27 cellular contexts compared by ENCODE assay signal in genomic region chrX:34619920-34620319, GRCh38. TPM values are rescaled to one million over a fixed set of nuclear protein-coding genes. Genes with fewer than 3 reads are reported as not detected.
"Had no signal": no experiment of that assay in that cellular context is flagged by ENCODE, and none has a peak within 500 bp of the region (broad histone marks: within the 10 kb centered on the region; RNA-seq: fewer than 3 reads in every experiment).

No MANE protein-coding gene starts in this region.

- H3K9ac ChIP-seq: neural progenitor cell had no signal

- H3K27ac ChIP-seq: hepatocyte, lower lobe of right lung, neural progenitor cell, neutrophil, ovary, right atrium auricular region, right lobe of liver, tibial nerve, uterus had no signal

- H3K79me2 ChIP-seq: hepatocyte had no signal

- H3K4me3 Mint-ChIP-seq: naive thymus-derived CD8-positive, alpha-beta T cell; nephron; neural progenitor cell; stimulated activated memory B cell treated with anti-CD40 and anti-IgM and Interleukin-4, amounts not matched to agents 10 μg/mL and 1 μg/mL and 100 μg/mL, for 72 hours; stimulated activated naive CD8-positive, alpha-beta T cell treated with anti-CD3 and anti-CD28 coated beads, Interleukin-15, amount 100 ng/mL, for 72 hours; type B pancreatic cell had no signal

- H2AFZ ChIP-seq: hepatocyte, neural progenitor cell had no signal

- H3K36me3 Mint-ChIP-seq: naive thymus-derived CD8-positive, alpha-beta T cell; stimulated activated memory B cell treated with anti-CD40 and anti-IgM and Interleukin-4, amounts not matched to agents 10 μg/mL and 1 μg/mL and 100 μg/mL, for 72 hours; type B pancreatic cell had no signal

- H3K4me3 ChIP-seq: hepatocyte, lower lobe of right lung, neural progenitor cell, ovary, right atrium auricular region, right lobe of liver, smooth muscle cell, tibial nerve, uterus had no signal

- H3K9me3 Mint-ChIP-seq: stimulated activated memory B cell treated with anti-CD40 and anti-IgM and Interleukin-4, amounts not matched to agents 10 μg/mL and 1 μg/mL and 100 μg/mL, for 72 hours; stimulated activated naive CD8-positive, alpha-beta T cell treated with anti-CD3 and anti-CD28 coated beads, Interleukin-15, amount 100 ng/mL, for 72 hours had no signal

- H3K27ac Mint-ChIP-seq: naive thymus-derived CD8-positive, alpha-beta T cell; neural progenitor cell; progenitor cell of endocrine pancreas; stimulated activated memory B cell treated with anti-CD40 and anti-IgM and Interleukin-4, amounts not matched to agents 10 μg/mL and 1 μg/mL and 100 μg/mL, for 72 hours; stimulated activated naive CD8-positive, alpha-beta T cell treated with anti-CD3 and anti-CD28 coated beads, Interleukin-15, amount 100 ng/mL, for 72 hours; type B pancreatic cell had no signal

- ATAC-seq: left ventricle myocardium superior; lower lobe of right lung; naive thymus-derived CD8-positive, alpha-beta T cell; right lobe of liver; stimulated activated memory B cell treated with anti-CD40 and anti-IgM and Interleukin-4, amounts not matched to agents 10 μg/mL and 1 μg/mL and 100 μg/mL, for 72 hours; stimulated activated naive CD8-positive, alpha-beta T cell treated with anti-CD3 and anti-CD28 coated beads, Interleukin-15, amount 100 ng/mL, for 72 hours had no signal

- H3K36me3 ChIP-seq: lower lobe of right lung, neural progenitor cell, neutrophil, ovary, right atrium auricular region, right lobe of liver, tibial nerve, uterus had no signal

- H3K4me1 Mint-ChIP-seq: naive thymus-derived CD8-positive, alpha-beta T cell; neural progenitor cell; stimulated activated memory B cell treated with anti-CD40 and anti-IgM and Interleukin-4, amounts not matched to agents 10 μg/mL and 1 μg/mL and 100 μg/mL, for 72 hours; stimulated activated naive CD8-positive, alpha-beta T cell treated with anti-CD3 and anti-CD28 coated beads, Interleukin-15, amount 100 ng/mL, for 72 hours had no signal

- H3K27me3 ChIP-seq: hepatocyte, neural progenitor cell, neutrophil, ovary, right atrium auricular region, right lobe of liver, uterus had no signal

- DNase-seq: islet precursor cell; left ventricle myocardium superior; lower lobe of right lung; mammary epithelial cell; mesenchymal stem cell; naive thymus-derived CD8-positive, alpha-beta T cell; occipital lobe; ovary; right lobe of liver; stimulated activated CD4-positive, alpha-beta T cell treated with anti-CD3 and anti-CD28 coated beads, Interleukin-1b, Interleukin-23, amount 100 ng/mL, for 48 hours; stimulated activated CD4-positive, alpha-beta T cell treated with anti-CD3 and anti-CD28 coated beads, Interleukin-2, amount 100 ng/mL, for 48 hours; stimulated activated CD4-positive, alpha-beta T cell treated with anti-CD3 and anti-CD28 coated beads, Interleukin-4, amount 100 ng/mL, for 4 hours; stimulated activated CD8-positive, alpha-beta memory T cell treated with anti-CD3 and anti-CD28 coated beads, Interleukin-4, amount 100 ng/mL, for 48 hours; stimulated activated naive CD4-positive, alpha-beta T cell treated with Interleukin-2 at 50 U/mL for 16 hours; stimulated activated naive CD8-positive, alpha-beta T cell treated with anti-CD3 and anti-CD28 coated beads, Interleukin-15, amount 100 ng/mL, for 72 hours; substantia nigra; uterus had no signal

- H3K4me1 ChIP-seq: lower lobe of right lung, neural progenitor cell, right atrium auricular region, right lobe of liver, tibial nerve, uterus had no signal

- H3K9me3 ChIP-seq: lower lobe of right lung, neutrophil, ovary, right atrium auricular region, right lobe of liver, tibial nerve, uterus had no signal

- H3K27me3 Mint-ChIP-seq: naive thymus-derived CD8-positive, alpha-beta T cell; stimulated activated memory B cell treated with anti-CD40 and anti-IgM and Interleukin-4, amounts not matched to agents 10 μg/mL and 1 μg/mL and 100 μg/mL, for 72 hours; stimulated activated naive CD8-positive, alpha-beta T cell treated with anti-CD3 and anti-CD28 coated beads, Interleukin-15, amount 100 ng/mL, for 72 hours; type B pancreatic cell had no signal

- H3K4me2 ChIP-seq: hepatocyte, neural progenitor cell, smooth muscle cell had no signal

RNA-seq across cellular contexts. Expression of gene TMEM47, which starts 37.2 kb away (rescaled TPM):
- total RNA-seq: naive thymus-derived CD8-positive, alpha-beta T cell had no signal
- polyA plus RNA-seq: naive thymus-derived CD8-positive, alpha-beta T cell had no signal
